In the genomic region with DNA sequence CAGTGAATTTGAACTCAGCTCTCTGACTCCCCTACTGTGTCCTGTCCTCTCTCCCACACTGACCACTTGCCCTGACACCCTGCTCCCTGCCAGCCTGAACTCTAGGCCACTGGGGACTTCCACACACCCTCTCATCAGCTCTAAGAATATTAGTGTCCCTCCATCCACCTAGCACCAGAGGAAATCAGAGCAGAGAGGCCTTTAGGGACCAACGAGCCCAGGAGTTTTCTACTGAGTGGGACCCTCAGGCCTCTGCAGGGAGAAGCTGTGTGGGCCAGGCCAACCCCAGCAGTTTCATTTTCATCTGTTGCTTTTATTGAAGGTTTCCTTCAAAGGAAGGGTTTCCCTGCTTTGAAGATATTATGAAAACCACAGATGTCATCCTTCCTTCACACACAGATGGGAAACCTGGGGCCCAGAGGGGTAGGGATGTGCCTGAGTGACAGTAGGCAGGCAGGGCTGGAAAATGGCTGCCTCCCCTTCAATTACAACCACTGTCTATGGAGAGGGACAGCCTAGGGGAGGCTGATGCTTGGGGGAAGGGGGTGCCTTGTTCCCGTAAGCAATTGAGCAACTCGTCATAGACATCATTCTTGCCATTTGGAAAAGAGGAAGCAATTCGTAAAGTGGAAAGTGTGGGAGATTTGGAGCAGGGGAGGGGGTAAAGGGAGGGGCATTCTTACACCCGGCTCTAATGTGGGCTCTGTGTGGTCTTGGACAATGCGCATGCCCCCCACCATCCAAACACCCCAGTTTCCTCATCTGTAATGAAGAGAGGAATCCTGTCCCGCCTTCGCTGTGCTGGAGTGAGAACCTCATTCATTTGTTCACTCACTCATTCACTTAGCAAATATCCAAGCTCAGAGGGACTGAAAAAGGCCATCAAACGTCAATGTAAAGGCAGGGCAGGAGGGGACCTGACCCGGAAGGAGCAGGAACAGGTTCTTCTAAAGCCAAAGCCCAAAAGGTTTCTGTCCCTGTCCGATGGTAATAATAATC, we compare ENCODE assay signal across 9 cellular contexts. TPM values are rescaled to one million over a fixed set of nuclear protein-coding genes. Genes with fewer than 3 reads are reported as not detected.
A peak's percentile ranks its signal among the peaks of the same experiment; 100 is the strongest.
DNase-seq lines count a peak whose midpoint lies in the region; ATAC-seq and TF ChIP-seq lines count a peak whose summit lies in the region.
"Had no signal": no experiment of that assay in that cellular context is flagged by ENCODE, and none has a peak within 500 bp of the region (broad histone marks: within the 10 kb centered on the region; RNA-seq: fewer than 3 reads in every experiment).

No MANE protein-coding gene starts in this region.

- H3K36me3 Mint-ChIP-seq in IgD-negative memory B cell: peaks cover 4% of the 10 kb centered on the region

- H3K27me3 Mint-ChIP-seq in IgD-negative memory B cell: peaks cover 1% of the 10 kb centered on the region

- 68 to 74% methylated on average over 10 to 11 of the region's 11 CpGs for WGBS in esophagus squamous epithelium, 2 donors

- peak overlapping the region in 3 of 4 donors; percentile 65 to 87 (median 71) for H3K27ac ChIP-seq in esophagus squamous epithelium

- H3K4me3 ChIP-seq in esophagus squamous epithelium: no peak overlapping the region

- no peak for TF ChIP-seq CTCF in esophagus squamous epithelium (IDR thresholded peaks at IDR 0.05)

- H3K9me3 Mint-ChIP-seq in IgD-negative memory B cell: peaks cover 1 to 2% (median 2%) of the 10 kb centered on the region in 3 donors

- ATAC-seq in stimulated activated naive CD8-positive, alpha-beta T cell treated with anti-CD3 and anti-CD28 coated beads, Interleukin-15, Interleukin-2, amounts not matched to agents 100 U/mL and 50 U/mL, for 24 hours: peak; percentile 13

- intact Hi-C loops in esophagus squamous epithelium (cut with DNase I): no loop called here

- TF ChIP-seq POLR2A in esophagus squamous epithelium (IDR thresholded peaks at IDR 0.05): no peak

- peak overlapping the region; percentile 85 to 91 (median 91) for H3K27ac Mint-ChIP-seq in IgD-negative memory B cell

- H3K4me1 ChIP-seq in esophagus squamous epithelium: peaks cover 49 to 99% (median 55%) of the 10 kb centered on the region in 3 donors

- DNase-seq in SKM-1 (lab: John Stamatoyannopoulos, UW; ENCODE audit: unreplicated experiment): peak; percentile 69
- DNase-seq in esophagus squamous epithelium (lab: John Stamatoyannopoulos, UW): no peak
- no peak for DNase-seq in stimulated activated naive CD8-positive, alpha-beta T cell treated with anti-CD3 and anti-CD28 coated beads, Interleukin-15, Interleukin-2, amounts not matched to agents 100 U/mL and 50 U/mL, for 24 hours
- no peak for DNase-seq in islet precursor cell
- DNase-seq in NCI-H2227 treated with DMSO at 0.1 percent for 48 hours (lab: John Stamatoyannopoulos, UW): no peak
- no peak for DNase-seq in stimulated activated CD4-positive, alpha-beta T cell treated with anti-CD3 and anti-CD28 coated beads, Interleukin-4, amount 100 ng/mL, for 4 hours
- no peak for DNase-seq in NAMALWA (ENCODE audit: low spot score)
- DNase-seq: NCI-H510A treated with DMSO at 0.1 percent for 48 hours had no signal

- H3K4me1 Mint-ChIP-seq in IgD-negative memory B cell: peaks cover 63 to 74% (median 74%) of the 10 kb centered on the region in 3 donors

- H3K9me3 ChIP-seq in esophagus squamous epithelium: no peaks in the 10 kb centered on the region

- no peaks in the 10 kb centered on the region for H3K36me3 ChIP-seq in esophagus squamous epithelium

- H3K4me3 Mint-ChIP-seq in IgD-negative memory B cell: peak overlapping the region; percentile 50 to 95 (median 84)

- H3K27me3 ChIP-seq in esophagus squamous epithelium: peaks cover 0 to 30% (median 0%) of the 10 kb centered on the region in 4 donors

RNA-seq across cellular contexts. Expression of a gene that starts 3.9 kb away (rescaled TPM):
- 36.2 TPM for polyA plus RNA-seq in IgD-negative memory B cell
- 10 to 100 TPM in 1 of 4 donors, 1 to 10 TPM in 2, under 1 TPM in 1; 0.61 to 13.4 (median 6.0) TPM for total RNA-seq in esophagus squamous epithelium

RNA-seq across cellular contexts. Expression of a gene that starts 28.8 kb away (rescaled TPM):
- 0.64 TPM for polyA plus RNA-seq in IgD-negative memory B cell
- under 1 TPM in 1 of 4 donors, not detected in 3; 0.13 TPM for total RNA-seq in esophagus squamous epithelium

RNA-seq across cellular contexts. Expression of a gene that starts 50.3 kb away (rescaled TPM):
- polyA plus RNA-seq in IgD-negative memory B cell: 82.0 TPM
- 100 to 1,000 TPM; 165 to 215 (median 167) TPM for total RNA-seq in esophagus squamous epithelium
